11 cellular contexts compared by ENCODE assay signal in the genomic region with DNA sequence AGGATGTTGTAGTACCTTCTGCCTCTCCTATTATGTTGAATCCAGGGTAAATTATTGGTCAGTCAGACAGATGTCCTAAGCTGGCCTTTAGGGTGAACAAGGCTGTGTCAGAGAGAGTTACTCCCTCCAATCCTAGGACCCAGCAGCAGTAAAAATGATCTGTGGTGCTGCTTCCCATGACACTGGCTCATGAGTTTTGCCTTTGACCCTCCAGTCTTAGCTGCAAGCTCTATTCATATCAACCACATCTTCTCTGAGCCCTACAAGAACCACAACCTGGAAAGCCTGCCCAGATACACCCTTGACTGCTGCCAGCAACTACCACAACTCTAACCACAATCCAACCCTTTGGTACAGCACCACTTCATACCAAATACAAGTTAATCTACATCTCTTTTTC. TPM values are rescaled to one million over a fixed set of nuclear protein-coding genes. Genes with fewer than 3 reads are reported as not detected.
DNase-seq lines count a peak whose midpoint lies in the region; ATAC-seq and TF ChIP-seq lines count a peak whose summit lies in the region.
"Had no signal": no experiment of that assay in that cellular context is flagged by ENCODE, and none has a peak within 500 bp of the region (broad histone marks: within the 10 kb centered on the region; RNA-seq: fewer than 3 reads in every experiment).

No MANE protein-coding gene starts in this region.

- no peak for DNase-seq in activated naive CD4-positive, alpha-beta T cell treated with anti-CD3 and anti-CD28 coated beads, Interleukin-2, amount 50 U/mL, for 72 hours (ENCODE audit: low spot score in 2 of 2)
- DNase-seq in activated naive CD4-positive, alpha-beta T cell treated with Interleukin-2 at 50 U/mL for 16 hours: no peak
- DNase-seq in RPMI7951 (ENCODE audit: low read depth) (peak; percentile 90), fibroblast of the aortic adventitia (ENCODE audit: low read depth) (peak; percentile 67), GM13976 (ENCODE audit: low spot score) (no peak), H9 (no peak), heart left ventricle (no peak)
- DNase-seq: NCI-H510A treated with DMSO at 0.1 percent for 48 hours; stimulated activated CD4-positive, alpha-beta T cell treated with anti-CD3 and anti-CD28 coated beads, Interleukin-12 subunit alpha, Interleukin-12 subunit beta, amount 100 ng/mL, for 4 hours had no signal

- no peaks in the 10 kb centered on the region for H3K79me1 ChIP-seq in H9 (ENCODE audit: insufficient read depth, low read depth, low read length, poor library complexity, severe bottlenecking)

- H3K23ac ChIP-seq in H9 (ENCODE audit: insufficient read length, low read depth, low read length): no peak overlapping the region

- no peak overlapping the region for H3K18ac ChIP-seq in H9 (ENCODE audit: insufficient read length, low read depth, low read length)

- H3K4ac ChIP-seq in H9 (ENCODE audit: low read depth, low read length): no peak overlapping the region

- no peak for TF ChIP-seq POLR2A in heart left ventricle (IDR thresholded peaks at IDR 0.05)

- no peak overlapping the region for H2BK12ac ChIP-seq in H9 (ENCODE audit: insufficient read length, low read depth, low read length)

- no peaks in the 10 kb centered on the region for H4K20me1 ChIP-seq in H9 (ENCODE audit: control insufficient read depth, insufficient read depth, insufficient read length)

- no peak overlapping the region for H2BK20ac ChIP-seq in H9 (ENCODE audit: low read depth, low read length, poor library complexity, severe bottlenecking)

- H2AK5ac ChIP-seq in H9 (ENCODE audit: insufficient read length, low read length): no peak overlapping the region

- H3K9ac ChIP-seq in H9 (ENCODE audit: extremely low read depth, insufficient read length, low read length): no peak overlapping the region

- H3K27ac ChIP-seq in H9 (ENCODE audit: insufficient read length, low read depth, low read length): no peak overlapping the region
- no peak overlapping the region for H3K27ac ChIP-seq in heart left ventricle
- H3K27ac ChIP-seq: C4-2B had no signal

- H4K91ac ChIP-seq in H9 (ENCODE audit: insufficient read length, low read depth, low read length): no peak overlapping the region

- no peak overlapping the region for H3K56ac ChIP-seq in H9 (ENCODE audit: insufficient read length, low read depth, low read length)

- H2BK15ac ChIP-seq in H9 (ENCODE audit: low read depth, low read length): no peak overlapping the region

- H3K27me3 ChIP-seq in H9 (ENCODE audit: insufficient read depth, low read length) (peaks cover 9% of the 10 kb centered on the region; the same call in 1 of the 2 replicates), heart left ventricle (no peaks in the 10 kb centered on the region)

- in situ Hi-C loops in GM13976 (cut with MboI; ENCODE audit: low sequenced_read_pairs, unreplicated experiment): no loop called here

- TF ChIP-seq CTCF in fibroblast of the aortic adventitia (IDR thresholded peaks at IDR 0.05; ENCODE audit: insufficient read depth, low read length): no peak
- TF ChIP-seq CTCF in GM13976 (IDR thresholded peaks at IDR 0.05; ENCODE audit: borderline replicate concordance, control extremely low read depth, extremely low read depth, insufficient read depth, missing control alignments): no peak
- no peak for TF ChIP-seq CTCF in H9 (conservative IDR thresholded peaks at IDR 0.05)
- no peak for TF ChIP-seq CTCF in heart left ventricle (IDR thresholded peaks at IDR 0.05)

- no peaks in the 10 kb centered on the region for H3K27me3 Mint-ChIP-seq in stimulated activated naive CD8-positive, alpha-beta T cell treated with anti-CD3 and anti-CD28 coated beads, Interleukin-15, Interleukin-2, amounts not matched to agents 100 ng/mL and 50 ng/mL, for 24 hours
- H3K27me3 Mint-ChIP-seq in H9 (ENCODE audit: low read depth): peaks cover 25% of the 10 kb centered on the region

- no peak overlapping the region for H3K4me3 ChIP-seq in fibroblast of the aortic adventitia (ENCODE audit: low read depth, low read length)
- no peak overlapping the region for H3K4me3 ChIP-seq in heart left ventricle

- H3K4me2 ChIP-seq in H9 (ENCODE audit: insufficient read depth, insufficient read length, low read length): no peak overlapping the region

- H3K27ac Mint-ChIP-seq in activated naive CD4-positive, alpha-beta T cell treated with anti-CD3 and anti-CD28 coated beads, Interleukin-2, amount 50 U/mL, for 72 hours: no peak overlapping the region
- peak overlapping the region; percentile 32 for H3K27ac Mint-ChIP-seq in stimulated activated naive CD8-positive, alpha-beta T cell treated with anti-CD3 and anti-CD28 coated beads, Interleukin-15, Interleukin-2, amounts not matched to agents 100 ng/mL and 50 ng/mL, for 24 hours
- H3K27ac Mint-ChIP-seq in H9: peak overlapping the region in 1 of 3 experiments; percentile 3; a peak in 1 of 7 replicates

- intact Hi-C loops in heart left ventricle (cut with DNase I): no loop called here

- H3T11ph ChIP-seq in H9 (ENCODE audit: low read length): no peak overlapping the region

- H3K14ac ChIP-seq in H9 (ENCODE audit: insufficient read depth, low read length): no peak overlapping the region

- H3K4me1 ChIP-seq in H9 (ENCODE audit: insufficient read depth, low read length) (no peaks in the 10 kb centered on the region), heart left ventricle (no peaks in the 10 kb centered on the region)

- no peaks in the 10 kb centered on the region for H3K23me2 ChIP-seq in H9 (ENCODE audit: insufficient read length, low read depth, low read length, poor library complexity, severe bottlenecking)

- peak; percentile 65 to 92 for ATAC-seq in activated naive CD4-positive, alpha-beta T cell treated with anti-CD3 and anti-CD28 coated beads, Interleukin-2, amount 50 U/mL, for 72 hours
- ATAC-seq in heart left ventricle: no peak

- no peak overlapping the region for H4K5ac ChIP-seq in H9 (ENCODE audit: insufficient read length, low read depth, low read length)

- H3K9me3 ChIP-seq in H9 (ENCODE audit: control insufficient read depth, low read depth, low read length) (no peaks in the 10 kb centered on the region), heart left ventricle (no peaks in the 10 kb centered on the region)

- peaks cover 9% of the 10 kb centered on the region for H3K4me1 Mint-ChIP-seq in stimulated activated naive CD8-positive, alpha-beta T cell treated with anti-CD3 and anti-CD28 coated beads, Interleukin-15, Interleukin-2, amounts not matched to agents 100 ng/mL and 50 ng/mL, for 24 hours (ENCODE audit: low read depth)
- no peaks in the 10 kb centered on the region for H3K4me1 Mint-ChIP-seq in H9

- no peak overlapping the region for H4K8ac ChIP-seq in H9 (replicated peaks; ENCODE audit: insufficient read length, low read depth, low read length)

- H3K9me3 Mint-ChIP-seq in activated naive CD4-positive, alpha-beta T cell treated with anti-CD3 and anti-CD28 coated beads, Interleukin-2, amount 50 U/mL, for 72 hours: no peaks in the 10 kb centered on the region
- H3K9me3 Mint-ChIP-seq in stimulated activated naive CD8-positive, alpha-beta T cell treated with anti-CD3 and anti-CD28 coated beads, Interleukin-15, Interleukin-2, amounts not matched to agents 100 ng/mL and 50 ng/mL, for 24 hours: no peaks in the 10 kb centered on the region
- H3K9me3 Mint-ChIP-seq in H9: no peaks in the 10 kb centered on the region

- H3K36me3 Mint-ChIP-seq in activated naive CD4-positive, alpha-beta T cell treated with anti-CD3 and anti-CD28 coated beads, Interleukin-2, amount 50 U/mL, for 72 hours: no peaks in the 10 kb centered on the region
- no peaks in the 10 kb centered on the region for H3K36me3 Mint-ChIP-seq in stimulated activated naive CD8-positive, alpha-beta T cell treated with anti-CD3 and anti-CD28 coated beads, Interleukin-15, Interleukin-2, amounts not matched to agents 100 ng/mL and 50 ng/mL, for 24 hours (ENCODE audit: low read depth)
- H3K36me3 Mint-ChIP-seq in H9 (ENCODE audit: insufficient read depth in 1 of 3, low read depth in 3 of 3): no peaks in the 10 kb centered on the region

- H2BK120ac ChIP-seq in H9 (ENCODE audit: low read depth, low read length, poor library complexity, severe bottlenecking): no peak overlapping the region

- H3K36me3 ChIP-seq in heart left ventricle: no peaks in the 10 kb centered on the region

- H2AFZ ChIP-seq in H9 (ENCODE audit: low read length): no peak overlapping the region

- no peaks in the 10 kb centered on the region for H3K79me2 ChIP-seq in H9 (ENCODE audit: insufficient read depth, low read length)

- no peak overlapping the region for H3K4me3 Mint-ChIP-seq in stimulated activated naive CD8-positive, alpha-beta T cell treated with anti-CD3 and anti-CD28 coated beads, Interleukin-15, Interleukin-2, amounts not matched to agents 100 ng/mL and 50 ng/mL, for 24 hours
- H3K4me3 Mint-ChIP-seq in H9: no peak overlapping the region

- no peak overlapping the region for H2BK5ac ChIP-seq in H9 (ENCODE audit: insufficient read length, low read length)

RNA-seq across cellular contexts. Expression of a gene that starts 27.2 kb away (rescaled TPM):
- total RNA-seq in activated naive CD4-positive, alpha-beta T cell treated with anti-CD3 and anti-CD28 coated beads, Interleukin-2, amount 50 U/mL, for 72 hours: 1 to 10 TPM; 1.9 to 2.1 TPM
- 92.6 and 122 TPM in 2 replicates for total RNA-seq in RPMI7951 (2014; rRNA removed; shearing (Covaris generic))
- total RNA-seq in fibroblast of the aortic adventitia (ENCODE audit: low replicate concordance) (61.9 and 79.2 TPM in 2 replicates), H9 (2021) (13.2 and 14.1 TPM in 2 replicates), heart left ventricle (100 to 1,000 TPM in 8 of 9 donors, 10 to 100 TPM in 1; 85.1 to 280 (median 121) TPM)
- polyA plus RNA-seq in heart left ventricle: 10 to 100 TPM; 59.0 to 87.2 TPM

Comparison
In these comparisons a context has a peak if more than half of its experiments do, and no peak if none do; other contexts are left out.
1. ATAC-seq: peak in activated naive CD4-positive, alpha-beta T cell treated with anti-CD3 and anti-CD28 coated beads, Interleukin-2, amount 50 U/mL, for 72 hours (2 of 2); none in heart left ventricle (0 of 4).
2. DNase-seq: peak in RPMI7951 (single experiment) and fibroblast of the aortic adventitia (single experiment); none in activated naive CD4-positive, alpha-beta T cell treated with anti-CD3 and anti-CD28 coated beads, Interleukin-2, amount 50 U/mL, for 72 hours (0 of 2), activated naive CD4-positive, alpha-beta T cell treated with Interleukin-2 at 50 U/mL for 16 hours (single experiment), GM13976 (single experiment), H9 (single experiment) and heart left ventricle (0 of 5).